8 cellular contexts compared by ENCODE assay signal in genomic region chr5:78162253-78162862, GRCh38.
DNase-seq lines count a peak whose midpoint lies in the region; ATAC-seq and TF ChIP-seq lines count a peak whose summit lies in the region.

No MANE protein-coding gene starts in this region.

- no peak for ATAC-seq in heart right ventricle
- no peak for ATAC-seq in right cardiac atrium
- no peak for ATAC-seq in lower lobe of right lung
- ATAC-seq in HG03342 (IDR thresholded peaks at IDR 0.05; ENCODE audit: unreplicated experiment): no peak

- H3K27ac ChIP-seq in heart right ventricle: no peak overlapping the region
- no peak overlapping the region for H3K27ac ChIP-seq in right cardiac atrium (ENCODE audit: low read length)
- no peak overlapping the region for H3K27ac ChIP-seq in ascending aorta
- H3K27ac ChIP-seq in lower lobe of right lung: no peak overlapping the region

- intact Hi-C loops in heart right ventricle (cut with DNase I): no loop called here
- intact Hi-C loops in right cardiac atrium (cut with DNase I): no loop called here
- intact Hi-C loops in ascending aorta (cut with DNase I): loop anchor here (5.0 kb wide), 1 partner anchor 295 kb away; no protein-coding TSS in a partner anchor
- intact Hi-C loops in lower lobe of right lung (cut with DNase I): no loop called here

- TF ChIP-seq CTCF in heart right ventricle (IDR thresholded peaks at IDR 0.05) (peak in 8 of 9 donors; percentile 9 to 61 (median 49)), ascending aorta (IDR thresholded peaks at IDR 0.05) (peak in 2 of 3 experiments; percentile 36 to 46), lower lobe of right lung (IDR thresholded peaks at IDR 0.05) (peak; percentile 42)

- 95 to 96% methylated on average over 3 of the region's 3 CpGs for WGBS in heart right ventricle, 2 donors
- WGBS in right cardiac atrium: 95% methylated on average over 3 of the region's 3 CpGs

- H3K27me3 ChIP-seq in heart right ventricle (no peaks in the 10 kb centered on the region), right cardiac atrium (ENCODE audit: control insufficient read depth, insufficient read depth) (no peaks in the 10 kb centered on the region), ascending aorta (no peaks in the 10 kb centered on the region), lower lobe of right lung (ENCODE audit: low read depth) (no peaks in the 10 kb centered on the region)

- H3K4me3 ChIP-seq in heart right ventricle (no peak overlapping the region), right cardiac atrium (ENCODE audit: low read length) (no peak overlapping the region), ascending aorta (no peak overlapping the region), lower lobe of right lung (no peak overlapping the region)

- H3K9me3 ChIP-seq in heart right ventricle (peaks cover 0 to 3% (median 0%) of the 10 kb centered on the region in 11 donors), right cardiac atrium (ENCODE audit: control insufficient read depth, low read length) (no peaks in the 10 kb centered on the region), ascending aorta (no peaks in the 10 kb centered on the region), lower lobe of right lung (no peaks in the 10 kb centered on the region)

- peaks cover 0 to 83% (median 8%) of the 10 kb centered on the region in 9 donors for H3K36me3 ChIP-seq in heart right ventricle
- H3K36me3 ChIP-seq in ascending aorta: peaks cover 0 to 5% of the 10 kb centered on the region in 2 donors
- H3K36me3 ChIP-seq in lower lobe of right lung: peaks cover 31% of the 10 kb centered on the region

- H3K4me1 ChIP-seq in heart right ventricle (no peaks in the 10 kb centered on the region), right cardiac atrium (ENCODE audit: control insufficient read depth, insufficient read depth, low read length) (no peaks in the 10 kb centered on the region), ascending aorta (no peaks in the 10 kb centered on the region), lower lobe of right lung (no peaks in the 10 kb centered on the region)

- no peak for DNase-seq in heart right ventricle
- no peak for DNase-seq in right cardiac atrium
- DNase-seq in NCI-H1436 (lab: John Stamatoyannopoulos, UW): peak; percentile 42
- DNase-seq in ascending aorta (ENCODE audit: low spot score in 2 of 2): no peak
- no peak for DNase-seq in lower lobe of right lung
- DNase-seq in stimulated activated naive CD4-positive, alpha-beta T cell treated with Interleukin-2 at 50 U/mL for 16 hours (lab: John Stamatoyannopoulos, UW): no peak
- DNase-seq in ureter (ENCODE audit: low spot score): no peak
